ENCODE assay signal across 8 cellular contexts in the genomic region with DNA sequence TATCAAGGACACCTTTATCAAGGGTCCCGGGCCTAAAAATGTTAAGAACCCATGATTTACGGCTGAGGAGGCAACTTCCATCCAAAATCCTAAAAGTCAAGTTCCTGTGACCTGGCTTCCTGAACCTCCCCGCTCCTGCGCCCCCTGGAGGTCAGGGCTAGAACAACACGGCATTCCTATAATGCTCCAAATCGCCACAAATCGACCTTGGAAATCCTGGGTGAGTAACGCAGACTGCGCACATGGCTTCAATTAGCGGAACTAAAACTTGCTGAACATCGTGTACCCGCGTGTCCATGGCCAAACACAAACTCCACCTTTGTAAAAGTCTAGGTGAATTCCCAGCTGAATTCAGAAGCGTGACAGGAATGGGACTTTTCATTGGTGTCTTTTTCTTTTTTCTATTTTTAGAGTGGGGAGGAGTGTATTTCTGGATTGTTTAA. TPM values are rescaled to one million over a fixed set of nuclear protein-coding genes. Genes with fewer than 3 reads are reported as not detected.
DNase-seq lines count a peak whose midpoint lies in the region; ATAC-seq and TF ChIP-seq lines count a peak whose summit lies in the region.

No MANE protein-coding gene starts in this region.

- intact Hi-C loops in prostate gland (cut with DNase I) (no loop called here), aorta (cut with DNase I) (no loop called here)

- no peaks in the 10 kb centered on the region for H3K27me3 ChIP-seq in Peyer's patch
- no peaks in the 10 kb centered on the region for H3K27me3 ChIP-seq in prostate gland (replicated peaks; ENCODE audit: insufficient read depth)
- no peaks in the 10 kb centered on the region for H3K27me3 ChIP-seq in aorta (ENCODE audit: control insufficient read depth in 1 of 2, insufficient read depth in 2 of 2, low read length in 1 of 2)

- H3K27ac ChIP-seq in Peyer's patch, result no peak overlapping the region
- H3K27ac ChIP-seq in prostate gland, result no peak overlapping the region
- H3K27ac ChIP-seq in aorta (ENCODE audit: low read depth in 1 of 2, low read length in 2 of 2), result no peak overlapping the region

- TF ChIP-seq POLR2A in Peyer's patch (IDR thresholded peaks at IDR 0.05) (no peak), prostate gland (IDR thresholded peaks at IDR 0.05) (no peak)

- H3K36me3 ChIP-seq in Peyer's patch, result no peaks in the 10 kb centered on the region
- no peaks in the 10 kb centered on the region for H3K36me3 ChIP-seq in prostate gland
- H3K36me3 ChIP-seq in aorta (ENCODE audit: control insufficient read depth in 1 of 2, insufficient read depth in 2 of 2, low read length in 1 of 2), result no peaks in the 10 kb centered on the region

- DNase-seq in COLO668 (lab: John Stamatoyannopoulos, UW; ENCODE audit: unreplicated experiment) (peak; percentile 57), HS-5 (ENCODE audit: low read depth) (peak; percentile 79), Peyer's patch (peak; percentile 47 to 88 (median 72)), glomerular visceral epithelial cell (ENCODE audit: extremely low spot score) (peak; percentile 76), prostate gland (ENCODE audit: low spot score) (no peak), aorta (peak; percentile 84 to 92)
- DNase-seq in activated T-helper 9 cell treated with anti-CD3 and anti-CD28 coated beads, Interleukin-2, amount 50 U/mL, for 16 hours (ENCODE audit: low read depth), result peak; percentile 42

- H3K4me3 ChIP-seq in Peyer's patch, result no peak overlapping the region
- no peak overlapping the region for H3K4me3 ChIP-seq in prostate gland
- no peak overlapping the region for H3K4me3 ChIP-seq in aorta (ENCODE audit: low read length in 2 of 2)

- TF ChIP-seq CTCF in Peyer's patch (IDR thresholded peaks at IDR 0.05) (peak; percentile 78 to 94 (median 84)), prostate gland (IDR thresholded peaks at IDR 0.05) (peak; percentile 56 to 77 (median 60))

- peak; percentile 78 for ATAC-seq in aorta (ENCODE audit: low FRiP score)
- no peak for ATAC-seq in GM19351 (IDR thresholded peaks at IDR 0.05; ENCODE audit: unreplicated experiment)

- H3K4me1 ChIP-seq in Peyer's patch, result no peaks in the 10 kb centered on the region
- H3K4me1 ChIP-seq in prostate gland (replicated peaks), result no peaks in the 10 kb centered on the region
- peaks cover 0 to 3% of the 10 kb centered on the region in 2 donors for H3K4me1 ChIP-seq in aorta (ENCODE audit: control insufficient read depth in 1 of 2, insufficient read depth in 2 of 2, low read length in 2 of 2)

- WGBS in prostate gland, result 7% methylated on average over 14 of the region's 14 CpGs
- WGBS in aorta, 2 donors, result 5% methylated on average over 14 of the region's 14 CpGs

- H3K9me3 ChIP-seq in Peyer's patch (no peaks in the 10 kb centered on the region), prostate gland (no peaks in the 10 kb centered on the region), aorta (ENCODE audit: control insufficient read depth, low read length) (no peaks in the 10 kb centered on the region)

RNA-seq across cellular contexts. Expression of a gene that starts 4.3 kb away (rescaled TPM):
- total RNA-seq in Peyer's patch (1 to 10 TPM in 2 of 4 donors, under 1 TPM in 1, not detected in 1; 0.70 to 5.0 (median 2.2) TPM), prostate gland (1 to 10 TPM; 1.6 to 4.6 TPM), aorta (10 to 100 TPM; 38.7 to 52.7 TPM)
- polyA plus RNA-seq in aorta, result 10 to 100 TPM in 1 of 2 donors, 1 to 10 TPM in 1; 7.9 to 12.5 TPM

RNA-seq across cellular contexts. Expression of a gene that starts 26.6 kb away (rescaled TPM):
- total RNA-seq in Peyer's patch (1 to 10 TPM in 2 of 4 donors, under 1 TPM in 1, not detected in 1; 0.95 to 1.6 (median 1.4) TPM), prostate gland (1 to 10 TPM in 1 of 2 donors, not detected in 1; 1.9 TPM), aorta (10 to 100 TPM in 1 of 2 donors, 1 to 10 TPM in 1; 8.0 to 13.6 TPM)
- under 1 TPM; 0.20 to 0.38 TPM for polyA plus RNA-seq in aorta

RNA-seq across cellular contexts. Expression of a gene that starts 30.6 kb away (rescaled TPM):
- total RNA-seq in Peyer's patch, result 10 to 100 TPM in 2 of 4 donors, 1 to 10 TPM in 2; 6.1 to 23.9 (median 12.8) TPM
- total RNA-seq in prostate gland, result 10 to 100 TPM; 11.4 to 30.2 TPM
- 10 to 100 TPM; 26.2 to 48.0 TPM for total RNA-seq in aorta
- 10 to 100 TPM in 1 of 2 donors, 1 to 10 TPM in 1; 5.4 to 81.7 TPM for polyA plus RNA-seq in aorta

RNA-seq across cellular contexts. Expression of a gene that starts 43.8 kb away (rescaled TPM):
- total RNA-seq in Peyer's patch, result 10 to 100 TPM; 13.1 to 51.2 (median 30.0) TPM
- total RNA-seq in prostate gland, result 10 to 100 TPM; 15.5 to 41.8 TPM
- total RNA-seq in aorta, result 10 to 100 TPM in 1 of 2 donors, 1 to 10 TPM in 1; 8.9 to 14.6 TPM
- polyA plus RNA-seq in aorta, result 10 to 100 TPM in 1 of 2 donors, 1 to 10 TPM in 1; 1.5 to 10.3 TPM

RNA-seq across cellular contexts. Expression of a gene that starts 49.0 kb away (rescaled TPM):
- 100 to 1,000 TPM in 1 of 4 donors, 10 to 100 TPM in 3; 12.1 to 104 (median 35.8) TPM for total RNA-seq in Peyer's patch
- 10 to 100 TPM; 27.9 to 48.7 TPM for total RNA-seq in prostate gland
- 10 to 100 TPM; 43.4 to 43.8 TPM for total RNA-seq in aorta
- 10 to 100 TPM; 20.7 to 35.8 TPM for polyA plus RNA-seq in aorta

Comparison
In these comparisons a context has a peak if more than half of its experiments do, and no peak if none do; other contexts are left out.
1. RNA of a gene that starts 4.3 kb away (total RNA-seq): 38.7 to 52.7 TPM in aorta; 1.6 to 4.6 TPM in prostate gland and 0.70 to 5.0 TPM in Peyer's patch; every median in the first group is over 4 times any median in the second.